In genomic region chr3:114789803-114790202, GRCh38 we compare ENCODE assay signal across 18 cellular contexts.
"Had no signal": no experiment of that assay in that cellular context is flagged by ENCODE, and none has a peak within 500 bp of the region (broad histone marks: within the 10 kb centered on the region; RNA-seq: fewer than 3 reads in every experiment).

No MANE protein-coding gene starts in this region.

- FAIRE-seq: small intestine, urothelium cell line had no signal

- H3K4me1 ChIP-seq: esophagus squamous epithelium had no signal

- H3K9me3 ChIP-seq: esophagus squamous epithelium, gastroesophageal sphincter, pancreas, stomach, thoracic aorta had no signal

- H3K4me3 ChIP-seq: esophagus squamous epithelium, gastroesophageal sphincter, pancreas, stomach, thoracic aorta had no signal

- H3K36me3 ChIP-seq: esophagus squamous epithelium, gastroesophageal sphincter, pancreas, stomach, thoracic aorta had no signal

- H3K27ac ChIP-seq: esophagus squamous epithelium, gastroesophageal sphincter, pancreas, stomach, thoracic aorta had no signal

- DNase-seq: effector memory CD8-positive, alpha-beta T cell; esophagus squamous epithelium; foreskin fibroblast; immature natural killer cell; mesendoderm; naive B cell; occipital lobe; pancreas; right cardiac atrium; small intestine; stimulated activated CD4-positive, alpha-beta T cell treated with anti-CD3 and anti-CD28 coated beads, Interleukin-12 subunit alpha, Interleukin-12 subunit beta, amount 100 ng/mL, for 4 hours; stimulated activated naive CD4-positive, alpha-beta T cell; stomach; substantia nigra; trophoblast cell had no signal

- ATAC-seq: effector memory CD8-positive, alpha-beta T cell; gastroesophageal sphincter; pancreas; right cardiac atrium had no signal

- H3K27me3 ChIP-seq: esophagus squamous epithelium, gastroesophageal sphincter, pancreas, stomach had no signal
